Comparison of ENCODE assay signal across 10 cellular contexts in the genomic region with DNA sequence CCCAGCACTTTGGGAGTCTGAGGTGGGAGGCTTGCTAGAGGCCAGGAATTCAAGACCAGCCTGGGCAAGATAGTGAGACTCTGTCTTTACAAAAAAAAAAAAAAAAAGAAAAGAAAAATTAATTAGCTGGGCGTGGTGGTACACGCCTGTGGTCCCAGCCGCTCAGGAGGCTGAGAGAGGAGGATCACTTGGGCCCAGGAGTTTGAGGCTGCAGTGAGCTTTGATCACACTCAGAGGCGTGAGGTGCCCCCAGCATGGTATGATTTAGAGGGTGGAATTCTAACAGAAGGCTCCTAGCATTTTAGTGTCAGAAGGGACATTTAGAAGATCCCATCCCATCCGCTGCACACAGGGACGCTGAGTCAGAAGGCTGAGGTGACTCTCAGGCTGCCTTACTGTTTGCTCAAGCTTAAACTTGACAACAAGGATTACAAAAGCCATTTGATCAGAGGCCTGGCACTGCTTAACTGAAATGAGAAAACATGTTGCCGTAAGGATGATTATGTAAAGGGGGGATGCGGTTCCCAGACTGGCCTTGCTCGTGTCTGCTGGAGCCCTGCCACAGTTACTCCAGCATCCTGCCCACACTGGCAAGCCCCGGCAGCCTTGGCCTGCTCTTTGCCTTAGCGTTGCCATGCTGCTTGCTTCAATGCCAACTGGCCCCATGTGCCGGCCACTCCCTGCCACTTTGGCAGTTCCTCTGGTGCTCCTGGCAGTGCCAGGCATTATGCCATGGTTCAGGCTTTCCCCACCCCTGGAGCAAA. TPM values are rescaled to one million over a fixed set of nuclear protein-coding genes. Genes with fewer than 3 reads are reported as not detected.
DNase-seq lines count a peak whose midpoint lies in the region; ATAC-seq, FAIRE-seq and TF ChIP-seq lines count a peak whose summit lies in the region.
"Had no signal": no experiment of that assay in that cellular context is flagged by ENCODE, and none has a peak within 500 bp of the region (broad histone marks: within the 10 kb centered on the region; RNA-seq: fewer than 3 reads in every experiment).

No MANE protein-coding gene starts in this region.

- 27 to 44% methylated on average over 12 of the region's 12 CpGs for WGBS in lower leg skin, 2 donors

- peak; percentile 85 for FAIRE-seq in bronchial epithelial cell (lab: Jason Lieb, UNC)

- H3K27ac ChIP-seq in vagina: peak overlapping the region; percentile 42

- H3K36me3 Mint-ChIP-seq in activated T-cell treated with anti-CD3 and anti-CD28 coated beads, Interleukin-2, amount 50 U/mL, for 72 hours (ENCODE audit: insufficient read depth in 2 of 2): no peaks in the 10 kb centered on the region

- H3K36me3 ChIP-seq in bronchial epithelial cell (ENCODE audit: control insufficient read depth, insufficient read depth, low read length) (no peaks in the 10 kb centered on the region), vagina (no peaks in the 10 kb centered on the region)

- peaks cover 48% of the 10 kb centered on the region for H3K4me1 Mint-ChIP-seq in activated T-cell treated with anti-CD3 and anti-CD28 coated beads, Interleukin-2, amount 50 U/mL, for 72 hours (ENCODE audit: low read depth)

- no peak overlapping the region for H3K4me3 Mint-ChIP-seq in activated T-cell treated with anti-CD3 and anti-CD28 coated beads, Interleukin-2, amount 50 U/mL, for 72 hours

- TF ChIP-seq CTCF in bronchial epithelial cell (IDR thresholded peaks at IDR 0.05; ENCODE audit: insufficient read depth, low read length, severe bottlenecking) (no peak), lower leg skin (IDR thresholded peaks at IDR 0.05) (peak in 1 of 3 donors; percentile 34), vagina (IDR thresholded peaks at IDR 0.05) (no peak)

- DNase-seq in SKM-1 treated with dmso at 0.1 percent for 144 hours (lab: John Stamatoyannopoulos, UW; ENCODE audit: unreplicated experiment): peak; percentile 25
- DNase-seq in SKM-1 (lab: John Stamatoyannopoulos, UW; ENCODE audit: unreplicated experiment): no peak
- DNase-seq in bronchial epithelial cell (ENCODE audit: low read depth): peak; percentile 94
- DNase-seq in lower leg skin (ENCODE audit: low spot score in 2 of 2): peak; percentile 79 to 94
- no peak for DNase-seq in vagina (ENCODE audit: extremely low spot score in 2 of 2)
- DNase-seq in NCI-H2171 treated with DMSO at 0.1 percent for 48 hours (lab: John Stamatoyannopoulos, UW): no peak
- DNase-seq in activated T-cell treated with anti-CD3 and anti-CD28 coated beads, Interleukin-2, amount 50 U/mL, for 72 hours: no peak
- DNase-seq: RPMI8226; stimulated activated CD4-positive, alpha-beta T cell treated with anti-CD3 and anti-CD28 coated beads, Interleukin-2, amount 100 ng/mL, for 24 hours had no signal

- H3K4me1 ChIP-seq in vagina: peaks cover 58% of the 10 kb centered on the region

- TF ChIP-seq POLR2A in lower leg skin (IDR thresholded peaks at IDR 0.05): no peak
- no peak for TF ChIP-seq POLR2A in vagina (IDR thresholded peaks at IDR 0.05)

- no peaks in the 10 kb centered on the region for H3K9me3 ChIP-seq in vagina

- intact Hi-C loops in lower leg skin (cut with DNase I; ENCODE audit: low total_unique reads) (no loop called here), vagina (cut with DNase I) (no loop called here)

- peaks cover 13% of the 10 kb centered on the region for H3K27me3 Mint-ChIP-seq in activated T-cell treated with anti-CD3 and anti-CD28 coated beads, Interleukin-2, amount 50 U/mL, for 72 hours (ENCODE audit: low read depth)

- H3K27me3 ChIP-seq in bronchial epithelial cell (ENCODE audit: control insufficient read depth, insufficient read depth, low read length) (peaks cover 15% of the 10 kb centered on the region), vagina (no peaks in the 10 kb centered on the region)

- no peak overlapping the region for H3K27ac Mint-ChIP-seq in activated T-cell treated with anti-CD3 and anti-CD28 coated beads, Interleukin-2, amount 50 U/mL, for 72 hours

- H3K4me3 ChIP-seq in bronchial epithelial cell (ENCODE audit: low read depth, low read length): no peak overlapping the region
- no peak overlapping the region for H3K4me3 ChIP-seq in lower leg skin (ENCODE audit: low read depth, poor library complexity, severe bottlenecking)
- H3K4me3 ChIP-seq in vagina: no peak overlapping the region

- no peaks in the 10 kb centered on the region for H3K9me3 Mint-ChIP-seq in activated T-cell treated with anti-CD3 and anti-CD28 coated beads, Interleukin-2, amount 50 U/mL, for 72 hours

- ATAC-seq in activated T-cell treated with anti-CD3 and anti-CD28 coated beads, Interleukin-2, amount 50 U/mL, for 72 hours (replicated peaks in 1 of 2): no peak
- no peak for ATAC-seq in HG03097 (IDR thresholded peaks at IDR 0.05; ENCODE audit: low FRiP score, unreplicated experiment)

RNA-seq across cellular contexts. Expression of a gene that starts 45.6 kb away (rescaled TPM):
- total RNA-seq in bronchial epithelial cell (22.1 and 26.3 TPM in 2 replicates), lower leg skin (10 to 100 TPM in 3 of 4 donors, 1 to 10 TPM in 1; 8.3 to 31.1 (median 18.0) TPM), vagina (11.5 TPM)
- total RNA-seq in activated T-cell treated with anti-CD3 and anti-CD28 coated beads, Interleukin-2, amount 50 U/mL, for 72 hours: 10 to 100 TPM; 41.6 to 45.3 TPM

Comparison
In these comparisons a context has a peak if more than half of its experiments do, and no peak if none do; other contexts are left out.
1. DNase-seq: peak in SKM-1 treated with dmso at 0.1 percent for 144 hours (single experiment), bronchial epithelial cell (single experiment) and lower leg skin (2 of 2); none in SKM-1 (single experiment), vagina (0 of 2), NCI-H2171 treated with DMSO at 0.1 percent for 48 hours (single experiment) and activated T-cell treated with anti-CD3 and anti-CD28 coated beads, Interleukin-2, amount 50 U/mL, for 72 hours (0 of 2).